12 cellular contexts compared by ENCODE assay signal in the genomic region with DNA sequence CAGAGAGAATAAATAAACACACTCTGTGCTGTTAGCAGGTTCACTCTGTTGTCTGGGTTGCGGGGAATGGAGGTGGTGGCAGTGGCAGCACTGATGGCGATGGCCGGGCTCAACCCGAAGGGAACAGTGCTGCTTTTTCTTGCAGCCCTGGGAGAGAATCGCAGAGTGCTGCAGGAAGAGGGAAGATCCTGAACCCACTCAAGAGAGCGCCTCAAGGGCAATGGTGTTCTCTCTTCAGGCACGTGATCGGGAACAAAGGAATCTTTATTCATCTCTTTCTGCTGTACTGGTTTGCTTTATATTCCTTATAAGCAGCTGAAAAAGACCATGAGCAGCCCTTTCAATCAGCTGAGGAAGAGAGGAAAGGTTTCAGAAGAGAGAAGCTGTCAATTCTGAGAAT.
A peak's percentile ranks its signal among the peaks of the same experiment; 100 is the strongest.
DNase-seq lines count a peak whose midpoint lies in the region; ATAC-seq lines count a peak whose summit lies in the region.
"Had no signal": no experiment of that assay in that cellular context is flagged by ENCODE, and none has a peak within 500 bp of the region (broad histone marks: within the 10 kb centered on the region; RNA-seq: fewer than 3 reads in every experiment).

No MANE protein-coding gene starts in this region.

- peak overlapping the region; percentile 75 for H3K27ac ChIP-seq in cingulate gyrus (ENCODE audit: low read depth, low read length)
- H3K27ac ChIP-seq in substantia nigra (ENCODE audit: low read depth, low read length, poor library complexity, severe bottlenecking): peak overlapping the region; percentile 40

- ATAC-seq in HG03442 (IDR thresholded peaks at IDR 0.05; ENCODE audit: unreplicated experiment): no peak

- peak; percentile 12 for DNase-seq in NCI-H526 treated with DMSO at 0.1 percent for 48 hours (lab: John Stamatoyannopoulos, UW)
- DNase-seq in medulla oblongata (ENCODE audit: extremely low spot score): peak; percentile 67
- DNase-seq in substantia nigra (lab: John Stamatoyannopoulos, UW): peak in 37 of 49 donors; percentile 3 to 55 (median 25)
- no peak for DNase-seq in OCI-M2 (lab: John Stamatoyannopoulos, UW; ENCODE audit: unreplicated experiment)
- DNase-seq in NCI-H524 treated with DMSO at 0.1 percent for 48 hours (lab: John Stamatoyannopoulos, UW): no peak
- no peak for DNase-seq in NCI-H2107 treated with DMSO at 0.1 percent for 48 hours (lab: John Stamatoyannopoulos, UW; ENCODE audit: unreplicated experiment)
- DNase-seq: COR-L47; NCI-H226; RPMI8226; stimulated activated CD4-positive, alpha-beta T cell treated with anti-CD3 and anti-CD28 coated beads, Interleukin-2, amount 100 ng/mL, for 48 hours had no signal

Comparison
In these comparisons a context has a peak if more than half of its experiments do, and no peak if none do; other contexts are left out.
1. DNase-seq: peak in NCI-H526 treated with DMSO at 0.1 percent for 48 hours (single experiment), medulla oblongata (single experiment) and substantia nigra (37 of 49); none in OCI-M2 (single experiment), NCI-H524 treated with DMSO at 0.1 percent for 48 hours (single experiment) and NCI-H2107 treated with DMSO at 0.1 percent for 48 hours (single experiment).